In the genomic region with DNA sequence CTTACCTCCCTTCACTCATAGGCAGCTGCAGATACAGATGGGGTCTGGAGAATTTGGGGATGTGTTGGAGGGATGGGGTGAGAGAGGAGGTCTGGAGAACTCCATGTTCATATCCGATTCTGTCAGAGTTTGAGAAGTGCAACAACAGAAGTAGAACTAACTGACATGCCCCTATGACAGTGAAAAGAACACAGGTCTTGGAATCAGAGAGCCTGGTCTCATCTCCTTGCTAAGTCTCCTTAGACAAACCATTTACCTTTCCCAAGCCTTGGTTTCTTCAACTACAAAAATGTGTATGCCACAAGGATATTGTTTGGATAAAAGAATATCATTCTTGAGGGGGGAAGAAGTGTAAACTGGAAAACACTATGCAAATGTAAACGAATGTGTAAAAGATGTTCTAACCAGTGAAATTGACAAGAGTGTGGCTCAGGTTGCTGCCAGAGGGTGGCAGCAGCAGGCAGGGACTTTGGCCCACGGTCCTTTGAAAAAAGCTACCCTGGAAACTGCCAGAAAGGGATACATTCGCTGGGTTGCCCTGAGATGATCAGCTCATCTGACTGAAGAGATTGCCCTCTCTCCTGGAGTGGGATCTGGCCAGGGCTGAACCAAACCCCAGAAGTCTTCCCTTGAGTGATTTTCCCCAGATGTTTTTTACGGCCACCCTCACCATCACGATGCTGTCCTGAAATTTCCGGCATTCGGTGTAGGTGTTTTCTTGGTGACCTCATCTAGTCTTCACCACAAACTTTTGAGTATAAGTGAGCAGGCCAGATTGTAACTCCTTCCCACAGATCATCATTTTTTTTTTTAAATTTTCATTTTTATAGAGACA, we compare ENCODE assay signal across 1 cellular context.
TF ChIP-seq lines count a peak whose summit lies in the region.

No MANE protein-coding gene starts in this region.

TF ChIP-seq in K562, 482 proteins besides CTCF, POLR2A, EP300 and RAD21 (continued from another document and continues in another):
- TF ChIP-seq, protein P1, sequence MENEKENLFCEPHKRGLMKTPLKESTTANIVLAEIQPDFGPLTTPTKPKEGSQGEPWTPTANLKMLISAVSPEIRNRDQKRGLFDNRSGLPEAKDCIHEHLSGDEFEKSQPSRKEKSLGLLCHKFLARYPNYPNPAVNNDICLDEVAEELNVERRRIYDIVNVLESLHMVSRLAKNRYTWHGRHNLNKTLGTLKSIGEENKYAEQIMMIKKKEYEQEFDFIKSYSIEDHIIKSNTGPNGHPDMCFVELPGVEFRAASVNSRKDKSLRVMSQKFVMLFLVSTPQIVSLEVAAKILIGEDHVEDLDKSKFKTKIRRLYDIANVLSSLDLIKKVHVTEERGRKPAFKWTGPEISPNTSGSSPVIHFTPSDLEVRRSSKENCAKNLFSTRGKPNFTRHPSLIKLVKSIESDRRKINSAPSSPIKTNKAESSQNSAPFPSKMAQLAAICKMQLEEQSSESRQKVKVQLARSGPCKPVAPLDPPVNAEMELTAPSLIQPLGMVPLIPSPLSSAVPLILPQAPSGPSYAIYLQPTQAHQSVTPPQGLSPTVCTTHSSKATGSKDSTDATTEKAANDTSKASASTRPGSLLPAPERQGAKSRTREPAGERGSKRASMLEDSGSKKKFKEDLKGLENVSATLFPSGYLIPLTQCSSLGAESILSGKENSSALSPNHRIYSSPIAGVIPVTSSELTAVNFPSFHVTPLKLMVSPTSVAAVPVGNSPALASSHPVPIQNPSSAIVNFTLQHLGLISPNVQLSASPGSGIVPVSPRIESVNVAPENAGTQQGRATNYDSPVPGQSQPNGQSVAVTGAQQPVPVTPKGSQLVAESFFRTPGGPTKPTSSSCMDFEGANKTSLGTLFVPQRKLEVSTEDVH (IDR thresholded peaks at IDR 0.05; ENCODE audit: low read depth, partially characterized antibody) = peak; percentile 50
- TF ChIP-seq, protein P2, sequence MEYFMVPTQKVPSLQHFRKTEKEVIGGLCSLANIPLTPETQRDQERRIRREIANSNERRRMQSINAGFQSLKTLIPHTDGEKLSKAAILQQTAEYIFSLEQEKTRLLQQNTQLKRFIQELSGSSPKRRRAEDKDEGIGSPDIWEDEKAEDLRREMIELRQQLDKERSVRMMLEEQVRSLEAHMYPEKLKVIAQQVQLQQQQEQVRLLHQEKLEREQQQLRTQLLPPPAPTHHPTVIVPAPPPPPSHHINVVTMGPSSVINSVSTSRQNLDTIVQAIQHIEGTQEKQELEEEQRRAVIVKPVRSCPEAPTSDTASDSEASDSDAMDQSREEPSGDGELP (CRISPR knock-in tag; IDR thresholded peaks at IDR 0.05; ENCODE audit: borderline replicate concordance) = 0 out of 2 replicates have a peak, but pooled peaks have one; percentile 29
- TF ChIP-seq SMC3 (conservative IDR thresholded peaks at IDR 0.05; ENCODE audit: insufficient read depth, low read depth, low read length) (peak; percentile 97), EGR1 (conservative IDR thresholded peaks at IDR 0.05) (no peak), SAFB2 (IDR thresholded peaks at IDR 0.05; ENCODE audit: borderline replicate concordance, low read depth, low read length, severe bottlenecking) (no peak), STAG1 (CRISPR knock-in tag; IDR thresholded peaks at IDR 0.05; ENCODE audit: borderline replicate concordance) (peak; percentile 58; the same call in 1 of the 2 replicates), KLF1 (tag; IDR thresholded peaks at IDR 0.05) (no peak), SMAD4 (CRISPR knock-in tag; conservative IDR thresholded peaks at IDR 0.05) (no peak), XRCC5 (IDR thresholded peaks at IDR 0.05; ENCODE audit: low read depth, low read length) (peak; percentile 43; the same call in 1 of the 2 replicates), XRCC3 (IDR thresholded peaks at IDR 0.05) (no peak), ZNF197 (CRISPR knock-in tag; IDR thresholded peaks at IDR 0.05; ENCODE audit: low read depth) (no peak), DMBX1 (CRISPR knock-in tag; IDR thresholded peaks at IDR 0.05; ENCODE audit: borderline replicate concordance) (0 out of 2 replicates have a peak, but pooled peaks have one; percentile 33), KHSRP (IDR thresholded peaks at IDR 0.05) (no peak), KDM4B (IDR thresholded peaks at IDR 0.05; ENCODE audit: borderline replicate concordance in 2 of 2, low read depth in 1 of 2) (no peak), ZNF717 (CRISPR knock-in tag; IDR thresholded peaks at IDR 0.05) (no peak), RBM25 (IDR thresholded peaks at IDR 0.05; ENCODE audit: low read depth, low read length, severe bottlenecking) (no peak), KDM2B (CRISPR knock-in tag; IDR thresholded peaks at IDR 0.05) (no peak), ZNF384 (IDR thresholded peaks at IDR 0.05; ENCODE audit: low read depth, low read length) (peak; percentile 83), FOS (IDR thresholded peaks at IDR 0.05; ENCODE audit: extremely low read depth, insufficient read length) (no peak), CAMTA2 (CRISPR knock-in tag; conservative IDR thresholded peaks at IDR 0.05) (no peak), CREBBP (IDR thresholded peaks at IDR 0.05; ENCODE audit: low read depth, low read length) (no peak), CXXC5 (CRISPR knock-in tag; IDR thresholded peaks at IDR 0.05) (0 out of 2 replicates have a peak, but pooled peaks have one; percentile 9)
- TF ChIP-seq, protein P3, sequence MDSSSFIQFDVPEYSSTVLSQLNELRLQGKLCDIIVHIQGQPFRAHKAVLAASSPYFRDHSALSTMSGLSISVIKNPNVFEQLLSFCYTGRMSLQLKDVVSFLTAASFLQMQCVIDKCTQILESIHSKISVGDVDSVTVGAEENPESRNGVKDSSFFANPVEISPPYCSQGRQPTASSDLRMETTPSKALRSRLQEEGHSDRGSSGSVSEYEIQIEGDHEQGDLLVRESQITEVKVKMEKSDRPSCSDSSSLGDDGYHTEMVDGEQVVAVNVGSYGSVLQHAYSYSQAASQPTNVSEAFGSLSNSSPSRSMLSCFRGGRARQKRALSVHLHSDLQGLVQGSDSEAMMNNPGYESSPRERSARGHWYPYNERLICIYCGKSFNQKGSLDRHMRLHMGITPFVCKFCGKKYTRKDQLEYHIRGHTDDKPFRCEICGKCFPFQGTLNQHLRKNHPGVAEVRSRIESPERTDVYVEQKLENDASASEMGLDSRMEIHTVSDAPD (CRISPR knock-in tag; IDR thresholded peaks at IDR 0.05) = no peak
- TF ChIP-seq, protein P4, sequence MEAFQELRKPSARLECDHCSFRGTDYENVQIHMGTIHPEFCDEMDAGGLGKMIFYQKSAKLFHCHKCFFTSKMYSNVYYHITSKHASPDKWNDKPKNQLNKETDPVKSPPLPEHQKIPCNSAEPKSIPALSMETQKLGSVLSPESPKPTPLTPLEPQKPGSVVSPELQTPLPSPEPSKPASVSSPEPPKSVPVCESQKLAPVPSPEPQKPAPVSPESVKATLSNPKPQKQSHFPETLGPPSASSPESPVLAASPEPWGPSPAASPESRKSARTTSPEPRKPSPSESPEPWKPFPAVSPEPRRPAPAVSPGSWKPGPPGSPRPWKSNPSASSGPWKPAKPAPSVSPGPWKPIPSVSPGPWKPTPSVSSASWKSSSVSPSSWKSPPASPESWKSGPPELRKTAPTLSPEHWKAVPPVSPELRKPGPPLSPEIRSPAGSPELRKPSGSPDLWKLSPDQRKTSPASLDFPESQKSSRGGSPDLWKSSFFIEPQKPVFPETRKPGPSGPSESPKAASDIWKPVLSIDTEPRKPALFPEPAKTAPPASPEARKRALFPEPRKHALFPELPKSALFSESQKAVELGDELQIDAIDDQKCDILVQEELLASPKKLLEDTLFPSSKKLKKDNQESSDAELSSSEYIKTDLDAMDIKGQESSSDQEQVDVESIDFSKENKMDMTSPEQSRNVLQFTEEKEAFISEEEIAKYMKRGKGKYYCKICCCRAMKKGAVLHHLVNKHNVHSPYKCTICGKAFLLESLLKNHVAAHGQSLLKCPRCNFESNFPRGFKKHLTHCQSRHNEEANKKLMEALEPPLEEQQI (IDR thresholded peaks at IDR 0.05) = no peak
- TF ChIP-seq, protein P5, sequence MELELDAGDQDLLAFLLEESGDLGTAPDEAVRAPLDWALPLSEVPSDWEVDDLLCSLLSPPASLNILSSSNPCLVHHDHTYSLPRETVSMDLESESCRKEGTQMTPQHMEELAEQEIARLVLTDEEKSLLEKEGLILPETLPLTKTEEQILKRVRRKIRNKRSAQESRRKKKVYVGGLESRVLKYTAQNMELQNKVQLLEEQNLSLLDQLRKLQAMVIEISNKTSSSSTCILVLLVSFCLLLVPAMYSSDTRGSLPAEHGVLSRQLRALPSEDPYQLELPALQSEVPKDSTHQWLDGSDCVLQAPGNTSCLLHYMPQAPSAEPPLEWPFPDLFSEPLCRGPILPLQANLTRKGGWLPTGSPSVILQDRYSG (tag; conservative IDR thresholded peaks at IDR 0.05; ENCODE audit: low read depth) = no peak
- TF ChIP-seq, protein P6, sequence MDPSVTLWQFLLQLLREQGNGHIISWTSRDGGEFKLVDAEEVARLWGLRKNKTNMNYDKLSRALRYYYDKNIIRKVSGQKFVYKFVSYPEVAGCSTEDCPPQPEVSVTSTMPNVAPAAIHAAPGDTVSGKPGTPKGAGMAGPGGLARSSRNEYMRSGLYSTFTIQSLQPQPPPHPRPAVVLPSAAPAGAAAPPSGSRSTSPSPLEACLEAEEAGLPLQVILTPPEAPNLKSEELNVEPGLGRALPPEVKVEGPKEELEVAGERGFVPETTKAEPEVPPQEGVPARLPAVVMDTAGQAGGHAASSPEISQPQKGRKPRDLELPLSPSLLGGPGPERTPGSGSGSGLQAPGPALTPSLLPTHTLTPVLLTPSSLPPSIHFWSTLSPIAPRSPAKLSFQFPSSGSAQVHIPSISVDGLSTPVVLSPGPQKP (CRISPR knock-in tag; IDR thresholded peaks at IDR 0.05) = no peak
- TF ChIP-seq, protein P7, sequence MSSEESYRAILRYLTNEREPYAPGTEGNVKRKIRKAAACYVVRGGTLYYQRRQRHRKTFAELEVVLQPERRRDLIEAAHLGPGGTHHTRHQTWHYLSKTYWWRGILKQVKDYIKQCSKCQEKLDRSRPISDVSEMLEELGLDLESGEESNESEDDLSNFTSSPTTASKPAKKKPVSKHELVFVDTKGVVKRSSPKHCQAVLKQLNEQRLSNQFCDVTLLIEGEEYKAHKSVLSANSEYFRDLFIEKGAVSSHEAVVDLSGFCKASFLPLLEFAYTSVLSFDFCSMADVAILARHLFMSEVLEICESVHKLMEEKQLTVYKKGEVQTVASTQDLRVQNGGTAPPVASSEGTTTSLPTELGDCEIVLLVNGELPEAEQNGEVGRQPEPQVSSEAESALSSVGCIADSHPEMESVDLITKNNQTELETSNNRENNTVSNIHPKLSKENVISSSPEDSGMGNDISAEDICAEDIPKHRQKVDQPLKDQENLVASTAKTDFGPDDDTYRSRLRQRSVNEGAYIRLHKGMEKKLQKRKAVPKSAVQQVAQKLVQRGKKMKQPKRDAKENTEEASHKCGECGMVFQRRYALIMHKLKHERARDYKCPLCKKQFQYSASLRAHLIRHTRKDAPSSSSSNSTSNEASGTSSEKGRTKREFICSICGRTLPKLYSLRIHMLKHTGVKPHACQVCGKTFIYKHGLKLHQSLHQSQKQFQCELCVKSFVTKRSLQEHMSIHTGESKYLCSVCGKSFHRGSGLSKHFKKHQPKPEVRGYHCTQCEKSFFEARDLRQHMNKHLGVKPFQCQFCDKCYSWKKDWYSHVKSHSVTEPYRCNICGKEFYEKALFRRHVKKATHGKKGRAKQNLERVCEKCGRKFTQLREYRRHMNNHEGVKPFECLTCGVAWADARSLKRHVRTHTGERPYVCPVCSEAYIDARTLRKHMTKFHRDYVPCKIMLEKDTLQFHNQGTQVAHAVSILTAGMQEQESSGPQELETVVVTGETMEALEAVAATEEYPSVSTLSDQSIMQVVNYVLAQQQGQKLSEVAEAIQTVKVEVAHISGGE (CRISPR knock-in tag; IDR thresholded peaks at IDR 0.05) = no peak
- TF ChIP-seq, protein P8, sequence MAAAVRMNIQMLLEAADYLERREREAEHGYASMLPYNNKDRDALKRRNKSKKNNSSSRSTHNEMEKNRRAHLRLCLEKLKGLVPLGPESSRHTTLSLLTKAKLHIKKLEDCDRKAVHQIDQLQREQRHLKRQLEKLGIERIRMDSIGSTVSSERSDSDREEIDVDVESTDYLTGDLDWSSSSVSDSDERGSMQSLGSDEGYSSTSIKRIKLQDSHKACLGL (CRISPR knock-in tag; IDR thresholded peaks at IDR 0.05; ENCODE audit: borderline replicate concordance, poor library complexity, severe bottlenecking) = no peak
- TF ChIP-seq, protein P9, sequence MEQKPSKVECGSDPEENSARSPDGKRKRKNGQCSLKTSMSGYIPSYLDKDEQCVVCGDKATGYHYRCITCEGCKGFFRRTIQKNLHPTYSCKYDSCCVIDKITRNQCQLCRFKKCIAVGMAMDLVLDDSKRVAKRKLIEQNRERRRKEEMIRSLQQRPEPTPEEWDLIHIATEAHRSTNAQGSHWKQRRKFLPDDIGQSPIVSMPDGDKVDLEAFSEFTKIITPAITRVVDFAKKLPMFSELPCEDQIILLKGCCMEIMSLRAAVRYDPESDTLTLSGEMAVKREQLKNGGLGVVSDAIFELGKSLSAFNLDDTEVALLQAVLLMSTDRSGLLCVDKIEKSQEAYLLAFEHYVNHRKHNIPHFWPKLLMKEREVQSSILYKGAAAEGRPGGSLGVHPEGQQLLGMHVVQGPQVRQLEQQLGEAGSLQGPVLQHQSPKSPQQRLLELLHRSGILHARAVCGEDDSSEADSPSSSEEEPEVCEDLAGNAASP (IDR thresholded peaks at IDR 0.05) = no peak
- TF ChIP-seq, protein P10, sequence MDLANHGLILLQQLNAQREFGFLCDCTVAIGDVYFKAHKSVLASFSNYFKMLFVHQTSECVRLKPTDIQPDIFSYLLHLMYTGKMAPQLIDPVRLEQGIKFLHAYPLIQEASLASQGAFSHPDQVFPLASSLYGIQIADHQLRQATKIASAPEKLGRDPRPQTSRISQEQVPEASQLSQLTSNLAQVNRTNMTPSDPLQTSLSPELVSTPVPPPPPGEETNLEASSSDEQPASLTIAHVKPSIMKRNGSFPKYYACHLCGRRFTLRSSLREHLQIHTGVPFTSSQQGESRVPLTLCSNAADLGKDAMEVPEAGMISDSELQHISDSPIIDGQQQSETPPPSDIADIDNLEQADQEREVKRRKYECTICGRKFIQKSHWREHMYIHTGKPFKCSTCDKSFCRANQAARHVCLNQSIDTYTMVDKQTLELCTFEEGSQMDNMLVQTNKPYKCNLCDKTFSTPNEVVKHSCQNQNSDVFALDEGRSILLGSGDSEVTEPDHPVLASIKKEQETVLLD (IDR thresholded peaks at IDR 0.05) = no peak
- TF ChIP-seq, protein P11, sequence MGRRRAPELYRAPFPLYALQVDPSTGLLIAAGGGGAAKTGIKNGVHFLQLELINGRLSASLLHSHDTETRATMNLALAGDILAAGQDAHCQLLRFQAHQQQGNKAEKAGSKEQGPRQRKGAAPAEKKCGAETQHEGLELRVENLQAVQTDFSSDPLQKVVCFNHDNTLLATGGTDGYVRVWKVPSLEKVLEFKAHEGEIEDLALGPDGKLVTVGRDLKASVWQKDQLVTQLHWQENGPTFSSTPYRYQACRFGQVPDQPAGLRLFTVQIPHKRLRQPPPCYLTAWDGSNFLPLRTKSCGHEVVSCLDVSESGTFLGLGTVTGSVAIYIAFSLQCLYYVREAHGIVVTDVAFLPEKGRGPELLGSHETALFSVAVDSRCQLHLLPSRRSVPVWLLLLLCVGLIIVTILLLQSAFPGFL (CRISPR knock-in tag; IDR thresholded peaks at IDR 0.05) = no peak
